In genomic region chr9:74497750-74498615, GRCh38 we compare ENCODE assay signal across 8 cellular contexts. TPM values are rescaled to one million over a fixed set of nuclear protein-coding genes. Genes with fewer than 3 reads are reported as not detected.
DNase-seq lines count a peak whose midpoint lies in the region; ATAC-seq and TF ChIP-seq lines count a peak whose summit lies in the region.

No MANE protein-coding gene starts in this region.

- H3K9me3 ChIP-seq in neutrophil: no peaks in the 10 kb centered on the region

- H3K4me3 ChIP-seq in HFF-Myc (replicated peaks; ENCODE audit: low read depth, low read length): peak overlapping the region; percentile 29
- peak overlapping the region; percentile 65 to 66 for H3K4me3 ChIP-seq in neutrophil (ENCODE audit: low read depth in 1 of 2, low read length in 1 of 2)

- DNase-seq in DMS114 treated with DMSO at 0.1 percent for 48 hours (lab: John Stamatoyannopoulos, UW; ENCODE audit: unreplicated experiment): peak; percentile 4
- DNase-seq in HFF-Myc (ENCODE audit: extremely low read depth, low read depth): no peak
- peak; percentile 20 for DNase-seq in activated CD4-positive, alpha-beta memory T cell treated with anti-CD3 and anti-CD28 coated beads, Interleukin-2, amount 10 ng/mL, durations not matched to agents 7 days and 5 days
- DNase-seq in germinal center (ENCODE audit: low spot score): peak; percentile 17
- DNase-seq in activated effector memory CD4-positive, alpha-beta T cell treated with anti-CD3 and anti-CD28 coated beads, Interleukin-2, amount 50 U/mL, for 16 hours: no peak
- no peak for DNase-seq in CD1c-positive myeloid dendritic cell (ENCODE audit: extremely low spot score)

- no peak overlapping the region for H3K27ac ChIP-seq in neutrophil

- H3K36me3 ChIP-seq in neutrophil: no peaks in the 10 kb centered on the region

- H3K9me3 Mint-ChIP-seq in activated CD4-positive, alpha-beta memory T cell treated with anti-CD3 and anti-CD28 coated beads, Interleukin-2, amount 10 ng/mL, durations not matched to agents 7 days and 5 days: no peaks in the 10 kb centered on the region

- peak overlapping the region; percentile 83 for H3K4me3 Mint-ChIP-seq in activated CD4-positive, alpha-beta memory T cell treated with anti-CD3 and anti-CD28 coated beads, Interleukin-2, amount 10 ng/mL, durations not matched to agents 7 days and 5 days

- H3K4me1 ChIP-seq in neutrophil (ENCODE audit: control insufficient read depth in 1 of 2, insufficient read depth in 1 of 2, low read depth in 1 of 2, low read length in 1 of 2): peaks cover 11 to 27% of the 10 kb centered on the region in 2 experiments

- H3K27me3 Mint-ChIP-seq in activated CD4-positive, alpha-beta memory T cell treated with anti-CD3 and anti-CD28 coated beads, Interleukin-2, amount 10 ng/mL, durations not matched to agents 7 days and 5 days: peaks cover 51% of the 10 kb centered on the region

- TF ChIP-seq CTCF in HFF-Myc (IDR thresholded peaks at IDR 0.05; ENCODE audit: low read depth, low read length, missing control alignments) (no peak), neutrophil (IDR thresholded peaks at IDR 0.05) (no peak)

- peak overlapping the region; percentile 11 for H3K27ac Mint-ChIP-seq in activated CD4-positive, alpha-beta memory T cell treated with anti-CD3 and anti-CD28 coated beads, Interleukin-2, amount 10 ng/mL, durations not matched to agents 7 days and 5 days

- CTCF ChIA-PET in activated CD4-positive, alpha-beta memory T cell treated with anti-CD3 and anti-CD28 coated beads, Interleukin-2, amount 10 ng/mL, durations not matched to agents 7 days and 5 days (lab: Charles Lee): interaction anchor here (0.8 kb wide), 1 partner anchor 25 kb away, joined by 3 read pairs; no protein-coding TSS in a partner anchor

- H3K27me3 ChIP-seq in neutrophil: peaks cover 100% of the 10 kb centered on the region

- H3K36me3 Mint-ChIP-seq in activated CD4-positive, alpha-beta memory T cell treated with anti-CD3 and anti-CD28 coated beads, Interleukin-2, amount 10 ng/mL, durations not matched to agents 7 days and 5 days (ENCODE audit: low read depth): peaks cover 5% of the 10 kb centered on the region

- ATAC-seq in HG02885 (IDR thresholded peaks at IDR 0.05; ENCODE audit: poor library complexity, unreplicated experiment): no peak

- peaks cover 29% of the 10 kb centered on the region for H3K4me1 Mint-ChIP-seq in activated CD4-positive, alpha-beta memory T cell treated with anti-CD3 and anti-CD28 coated beads, Interleukin-2, amount 10 ng/mL, durations not matched to agents 7 days and 5 days

- POLR2A ChIA-PET in activated CD4-positive, alpha-beta memory T cell treated with anti-CD3 and anti-CD28 coated beads, Interleukin-2, amount 10 ng/mL, durations not matched to agents 7 days and 5 days (lab: Charles Lee): no interaction called here

RNA-seq across cellular contexts. Expression of gene RORB, which starts 0.8 kb away (rescaled TPM):
- under 1 TPM; 0.13 to 0.18 TPM for total RNA-seq in activated CD4-positive, alpha-beta memory T cell treated with anti-CD3 and anti-CD28 coated beads, Interleukin-2, amount 10 ng/mL, durations not matched to agents 7 days and 5 days

Comparison
In these comparisons a context has a peak if more than half of its experiments do, and no peak if none do; other contexts are left out.
1. DNase-seq: peak in DMS114 treated with DMSO at 0.1 percent for 48 hours (single experiment), activated CD4-positive, alpha-beta memory T cell treated with anti-CD3 and anti-CD28 coated beads, Interleukin-2, amount 10 ng/mL, durations not matched to agents 7 days and 5 days (single experiment) and germinal center (single experiment); none in HFF-Myc (single experiment), activated effector memory CD4-positive, alpha-beta T cell treated with anti-CD3 and anti-CD28 coated beads, Interleukin-2, amount 50 U/mL, for 16 hours (single experiment) and CD1c-positive myeloid dendritic cell (single experiment).